ENCODE assay signal across 19 cellular contexts in genomic region chr9:518540-518939, GRCh38. TPM values are rescaled to one million over a fixed set of nuclear protein-coding genes. Genes with fewer than 3 reads are reported as not detected.
A peak's percentile ranks its signal among the peaks of the same experiment; 100 is the strongest.
DNase-seq lines count a peak whose midpoint lies in the region; ATAC-seq, FAIRE-seq and TF ChIP-seq lines count a peak whose summit lies in the region.
"Had no signal": no experiment of that assay in that cellular context is flagged by ENCODE, and none has a peak within 500 bp of the region (broad histone marks: within the 10 kb centered on the region; RNA-seq: fewer than 3 reads in every experiment).

No MANE protein-coding gene starts in this region.

- TF ChIP-seq CTCF in HepG2 (CRISPR knock-in tag; IDR thresholded peaks at IDR 0.05) (no peak), right lobe of liver (IDR thresholded peaks at IDR 0.05) (no peak), left lung (IDR thresholded peaks at IDR 0.05) (no peak)

- H3K9me3 ChIP-seq in HepG2 (ENCODE audit: low read length), result no peaks in the 10 kb centered on the region
- no peaks in the 10 kb centered on the region for H3K9me3 ChIP-seq in right lobe of liver
- no peaks in the 10 kb centered on the region for H3K9me3 ChIP-seq in left lung
- H3K9me3 ChIP-seq: Peyer's patch, SK-N-SH, vagina had no signal

- in situ Hi-C loops in HepG2 (cut with HindIII; ENCODE audit: extremely low pct_ligation_motif_present, low pct_unique_long_range_greater_than_20kb), result no loop called here

- no peaks in the 10 kb centered on the region for H3K36me3 ChIP-seq in HepG2 (replicated peaks in 1 of 2; ENCODE audit: control insufficient read depth in 1 of 2, insufficient read depth in 2 of 2, low read length in 2 of 2)
- no peaks in the 10 kb centered on the region for H3K36me3 ChIP-seq in right lobe of liver
- H3K36me3 ChIP-seq in left lung, result no peaks in the 10 kb centered on the region
- H3K36me3 ChIP-seq: Peyer's patch, vagina had no signal

- H3K79me2 ChIP-seq in HepG2 (ENCODE audit: insufficient read depth, low read length), result no peaks in the 10 kb centered on the region

- H3K27ac ChIP-seq in HepG2 (ENCODE audit: extremely low read length, insufficient read depth, low read length), result no peak overlapping the region
- H3K27ac ChIP-seq in right lobe of liver, result no peak overlapping the region
- no peak overlapping the region for H3K27ac ChIP-seq in left lung
- H3K27ac ChIP-seq: coronary artery, vagina had no signal

- no peak overlapping the region for H3K9ac ChIP-seq in HepG2 (ENCODE audit: insufficient read depth, low read depth, low read length)
- H3K9ac ChIP-seq: SK-N-SH had no signal

- ATAC-seq in HepG2 (peak; percentile 51; the same call in 2 of the 3 replicates), right lobe of liver (no peak), left lung (peak; percentile 92)
- peak; percentile 43 to 75 for ATAC-seq in activated naive CD4-positive, alpha-beta T cell treated with anti-CD3 and anti-CD28 coated beads, Interleukin-2, amount 50 U/mL, for 72 hours
- ATAC-seq: HCT116 had no signal

- peaks cover 4 to 7% of the 10 kb centered on the region in 2 donors for H3K9me3 Mint-ChIP-seq in activated naive CD4-positive, alpha-beta T cell treated with anti-CD3 and anti-CD28 coated beads, Interleukin-2, amount 50 U/mL, for 72 hours
- H3K9me3 Mint-ChIP-seq: activated T-helper 2 cell treated with anti-CD3 and anti-CD28 coated beads, Interferon-gamma antibody, Interleukin-2, Interleukin-4, amounts not matched to agents 10 μg/mL and 5 μg/mL and 100 μg/mL, durations not matched to agents 14 hours and 24 hours and 36 hours had no signal

- POLR2A ChIA-PET in HepG2 (lab: Yijun Ruan, JAX), result no interaction called here

- H2AFZ ChIP-seq in HepG2 (ENCODE audit: low read length), result no peak overlapping the region

- no peak for TF ChIP-seq RAD21 in HepG2 (CRISPR knock-in tag; IDR thresholded peaks at IDR 0.05)

- H3K4me1 ChIP-seq in HepG2 (ENCODE audit: insufficient read depth, low read length) (peaks cover 13% of the 10 kb centered on the region), right lobe of liver (no peaks in the 10 kb centered on the region), left lung (no peaks in the 10 kb centered on the region)

- TF ChIP-seq EP300 in HepG2 (IDR thresholded peaks at IDR 0.05; ENCODE audit: low read depth in 2 of 2, low read length in 2 of 2) (no peak), HepG2 (CRISPR knock-in tag; IDR thresholded peaks at IDR 0.05; ENCODE audit: borderline replicate concordance) (no peak)

- DNase-seq in HepG2 (ENCODE audit: low spot score) (no peak), right lobe of liver (no peak), left lung (no peak), amniotic stem cell (lab: John Stamatoyannopoulos, UW) (no peak), NCI-H2081 (lab: John Stamatoyannopoulos, UW) (no peak), occipital lobe (lab: John Stamatoyannopoulos, UW) (no peak)
- DNase-seq in activated naive CD4-positive, alpha-beta T cell treated with anti-CD3 and anti-CD28 coated beads, Interleukin-2, amount 50 U/mL, for 72 hours (ENCODE audit: low spot score in 2 of 2), result no peak
- no peak for DNase-seq in stimulated activated CD4-positive, alpha-beta T cell treated with anti-CD3 and anti-CD28 coated beads, Interleukin-2, amount 100 ng/mL, for 48 hours
- DNase-seq: COR-L47, mesendoderm, NCI-H1417 treated with DMSO at 0.1 percent for 48 hours, NCI-H82, right cardiac atrium, SK-N-SH had no signal

- H3K36me3 Mint-ChIP-seq in activated naive CD4-positive, alpha-beta T cell treated with anti-CD3 and anti-CD28 coated beads, Interleukin-2, amount 50 U/mL, for 72 hours, result peaks cover 0 to 9% of the 10 kb centered on the region in 2 donors

- WGBS in HepG2 (ENCODE audit: low lambda C conversion rate), result 16% methylated on average over 5 of the region's 5 CpGs
- 47% methylated on average over 5 of the region's 5 CpGs for WGBS in right lobe of liver (ENCODE audit: insufficient coverage, low coverage, low lambda C conversion rate, missing lambda C conversion rate)

- peak overlapping the region; percentile 52 to 78 for H3K27ac Mint-ChIP-seq in activated naive CD4-positive, alpha-beta T cell treated with anti-CD3 and anti-CD28 coated beads, Interleukin-2, amount 50 U/mL, for 72 hours
- H3K27ac Mint-ChIP-seq: activated T-helper 2 cell treated with anti-CD3 and anti-CD28 coated beads, Interferon-gamma antibody, Interleukin-2, Interleukin-4, amounts not matched to agents 10 μg/mL and 5 μg/mL and 100 μg/mL, durations not matched to agents 14 hours and 24 hours and 36 hours had no signal

- H3K27me3 ChIP-seq in HepG2 (ENCODE audit: control insufficient read depth in 1 of 2, insufficient read depth in 2 of 2, low read length in 2 of 2), result no peaks in the 10 kb centered on the region
- peaks cover 0 to 6% of the 10 kb centered on the region in 2 donors for H3K27me3 ChIP-seq in right lobe of liver
- no peaks in the 10 kb centered on the region for H3K27me3 ChIP-seq in left lung
- H3K27me3 ChIP-seq: Peyer's patch, vagina had no signal

- FAIRE-seq in HepG2 (lab: Jason Lieb, UNC), result no peak

- H3K4me2 ChIP-seq in HepG2 (ENCODE audit: low read depth, low read length), result 0 out of 2 replicates have a peak overlapping the region, but pooled peaks have one; percentile 1
- H3K4me2 ChIP-seq: SK-N-SH had no signal

- H3K4me3 ChIP-seq in HepG2 (replicated peaks in 1 of 3; ENCODE audit: insufficient read depth in 1 of 3, low read depth in 2 of 3, low read length in 3 of 3), result no peak overlapping the region
- no peak overlapping the region for H3K4me3 ChIP-seq in right lobe of liver
- H3K4me3 ChIP-seq in left lung, result no peak overlapping the region
- H3K4me3 ChIP-seq: coronary artery, vagina had no signal

- intact Hi-C loops in HepG2 (cut with micrococcal nuclease; ENCODE audit: unreplicated experiment), result no loop called here
- intact Hi-C loops in right lobe of liver (cut with DNase I), result no loop called here
- intact Hi-C loops in left lung (cut with DNase I), result no loop called here

- no TSS peak for BruUV-seq in HepG2 (replicated peaks; lab: Mats Ljungman, UMichigan)

- CTCF ChIA-PET in HepG2 (lab: Yijun Ruan, JAX; ENCODE audit: low intra/inter-chr PET ratio, low total read pairs), result no interaction called here

- H4K20me1 ChIP-seq in HepG2 (ENCODE audit: insufficient read depth, low read length), result no peaks in the 10 kb centered on the region

- TF ChIP-seq POLR2A in HepG2 (IDR thresholded peaks at IDR 0.05; ENCODE audit: insufficient read depth in 1 of 2, low read depth in 2 of 2, low read length in 2 of 2) (no peak), right lobe of liver (IDR thresholded peaks at IDR 0.05) (no peak)

TF ChIP-seq in HepG2, 621 proteins besides CTCF, POLR2A, EP300 and RAD21 (continues in another document):
- TF ChIP-seq PAXIP1 (CRISPR knock-in tag; conservative IDR thresholded peaks at IDR 0.05) (no peak), FOXA3 (CRISPR knock-in tag; IDR thresholded peaks at IDR 0.05) (peak; percentile 67; the same call in 1 of the 2 replicates)

RNA-seq across cellular contexts. Expression of gene KANK1, which starts 14.0 kb away (rescaled TPM):
- total RNA-seq in HepG2 (2016; rRNA removed; fragmentation: Illumina TruSeq; extraction: Trizol) (67.0 and 70.0 TPM in 2 replicates), right lobe of liver (10 to 100 TPM; 60.0 to 86.7 (median 71.5) TPM), left lung (10 to 100 TPM; 30.3 to 35.9 TPM), occipital lobe (7.8 TPM)
- total RNA-seq in HepG2 (2016; cell fraction: cytosol; rRNA removed; fragmentation: Illumina TruSeq; extraction: Trizol; ENCODE audit: low read depth), result 13.0 and 13.6 TPM in 2 replicates
- total RNA-seq in HepG2 (2016; cell fraction: insoluble cytoplasmic fraction; rRNA removed; fragmentation: Illumina TruSeq; extraction: Trizol), result 62.1 and 68.7 TPM in 2 replicates
- total RNA-seq in HepG2 (2016; cell fraction: membrane; rRNA removed; fragmentation: Illumina TruSeq; extraction: Trizol), result 26.5 and 27.0 TPM in 2 replicates
- total RNA-seq in HepG2 (2016; cell fraction: nucleus; rRNA removed; fragmentation: Illumina TruSeq; extraction: Trizol), result 68.6 and 77.4 TPM in 2 replicates
- 214 and 235 TPM in 2 replicates for polyA plus RNA-seq in HepG2 (2011; rRNA removed)
- polyA plus RNA-seq in HepG2 (2011; cell fraction: cytosol; rRNA removed), result 176 and 202 TPM in 2 replicates
- polyA plus RNA-seq in HepG2 (2011; cell fraction: nucleus; rRNA removed), result 210 and 216 TPM in 2 replicates
- polyA plus RNA-seq in HepG2 (2012), result 137 and 141 TPM in 2 replicates
- 3.8 and 5.1 TPM in 2 replicates for polyA plus RNA-seq in HepG2 (2016; cell fraction: cytosol; fragmentation: Illumina TruSeq; extraction: Trizol; ENCODE audit: low read depth)
- polyA plus RNA-seq in HepG2 (2016; cell fraction: insoluble cytoplasmic fraction; fragmentation: Illumina TruSeq; extraction: Trizol; ENCODE audit: low read depth), result 56.4 and 60.9 TPM in 2 replicates
- polyA plus RNA-seq in HepG2 (2016; cell fraction: membrane; fragmentation: Illumina TruSeq; extraction: Trizol; ENCODE audit: low read depth), result 12.3 and 13.0 TPM in 2 replicates
- polyA plus RNA-seq in HepG2 (2016; cell fraction: nucleus; fragmentation: Illumina TruSeq; extraction: Trizol; ENCODE audit: insufficient read depth, low read depth), result 95.8 and 106 TPM in 2 replicates
- polyA minus RNA-seq in HepG2 (2011; rRNA and poly(A)+ RNA removed; ENCODE audit: low replicate concordance), result 14.6 and 459 TPM in 2 replicates
- polyA minus RNA-seq in HepG2 (2011; cell fraction: cytosol; rRNA and poly(A)+ RNA removed), result 141 and 150 TPM in 2 replicates
- 189 and 226 TPM in 2 replicates for polyA minus RNA-seq in HepG2 (2011; cell fraction: nucleus; rRNA and poly(A)+ RNA removed)
- total RNA-seq in activated naive CD4-positive, alpha-beta T cell treated with anti-CD3 and anti-CD28 coated beads, Interleukin-2, amount 50 U/mL, for 72 hours, result 1 to 10 TPM; 2.9 to 6.2 TPM

Comparison
In these comparisons a context has a peak if more than half of its experiments do, and no peak if none do; other contexts are left out.
1. ATAC-seq: peak in HepG2 (single experiment), activated naive CD4-positive, alpha-beta T cell treated with anti-CD3 and anti-CD28 coated beads, Interleukin-2, amount 50 U/mL, for 72 hours (2 of 2) and left lung (single experiment); none in right lobe of liver (0 of 4).